16 cellular contexts compared by ENCODE assay signal in genomic region chr2:29580223-29580622, GRCh38.
A peak's percentile ranks its signal among the peaks of the same experiment; 100 is the strongest.
DNase-seq lines count a peak whose midpoint lies in the region; ATAC-seq and TF ChIP-seq lines count a peak whose summit lies in the region.
"Had no signal": no experiment of that assay in that cellular context is flagged by ENCODE, and none has a peak within 500 bp of the region (broad histone marks: within the 10 kb centered on the region; RNA-seq: fewer than 3 reads in every experiment).

No MANE protein-coding gene starts in this region.

- H3K9me3 Mint-ChIP-seq in brain (peaks cover 0 to 2% (median 0%) of the 10 kb centered on the region in 5 experiments), type B pancreatic cell (no peaks in the 10 kb centered on the region), GM23338 (no peaks in the 10 kb centered on the region)
- H3K9me3 Mint-ChIP-seq: T-helper 1 cell treated with Interleukin-12 subunit alpha and Interleukin-12 subunit beta and Interleukin-4 antibody, amounts not matched to agents 30 μg/mL and 1 μg/mL, for 36 hours had no signal

- no peaks in the 10 kb centered on the region for H3K27me3 ChIP-seq in GM23338 (ENCODE audit: insufficient read depth)

- H4K20me1 ChIP-seq in GM23338 (replicated peaks; ENCODE audit: insufficient read depth) = no peaks in the 10 kb centered on the region

- no peaks in the 10 kb centered on the region for H3K79me2 ChIP-seq in GM23338 (replicated peaks; ENCODE audit: insufficient read depth)

- H3K27me3 Mint-ChIP-seq in brain = peaks cover 7% of the 10 kb centered on the region
- peaks cover 18% of the 10 kb centered on the region for H3K27me3 Mint-ChIP-seq in type B pancreatic cell
- H3K27me3 Mint-ChIP-seq in GM23338 (ENCODE audit: insufficient read depth, low read depth, poor library complexity) = peaks cover 1% of the 10 kb centered on the region

- no peak for TF ChIP-seq CTCF in HFF-Myc (IDR thresholded peaks at IDR 0.05; ENCODE audit: low read depth, low read length, missing control alignments)
- no peak for TF ChIP-seq CTCF in brain (conservative IDR thresholded peaks at IDR 0.05)
- no peak for TF ChIP-seq CTCF in type B pancreatic cell (conservative IDR thresholded peaks at IDR 0.05)
- no peak for TF ChIP-seq CTCF in GM23338 (conservative IDR thresholded peaks at IDR 0.05; ENCODE audit: low read depth in 2 of 2)

- ATAC-seq in GM23338 (no peak), HG03108 (IDR thresholded peaks at IDR 0.05; ENCODE audit: unreplicated experiment) (no peak)

- no peak overlapping the region for H3K4me3 Mint-ChIP-seq in brain
- peak overlapping the region; percentile 8 for H3K4me3 Mint-ChIP-seq in type B pancreatic cell
- no peak overlapping the region for H3K4me3 Mint-ChIP-seq in GM23338
- H3K4me3 Mint-ChIP-seq: T-helper 1 cell treated with Interleukin-12 subunit alpha and Interleukin-12 subunit beta and Interleukin-4 antibody, amounts not matched to agents 30 μg/mL and 1 μg/mL, for 36 hours had no signal

- no peak overlapping the region for H3K27ac ChIP-seq in GM23338 (ENCODE audit: low read depth)
- H3K27ac ChIP-seq: PC-9, SK-N-MC had no signal

- H3K4me1 ChIP-seq in GM23338 (ENCODE audit: insufficient read depth) = peaks cover 5% of the 10 kb centered on the region; the same call in 1 of the 2 replicates
- H3K4me1 ChIP-seq: Caco-2 had no signal

- H3K36me3 ChIP-seq in GM23338 (ENCODE audit: insufficient read depth) = no peaks in the 10 kb centered on the region

- H3K9me2 ChIP-seq in GM23338 (ENCODE audit: insufficient read depth) = peaks cover 6% of the 10 kb centered on the region; the same call in 1 of the 2 replicates

- H3K4me3 ChIP-seq in HFF-Myc (replicated peaks; ENCODE audit: low read depth, low read length) (no peak overlapping the region), GM23338 (no peak overlapping the region)
- H3K4me3 ChIP-seq: PC-9, SK-N-MC had no signal

- H3K4me1 Mint-ChIP-seq in brain = peaks cover 53% of the 10 kb centered on the region
- peaks cover 30% of the 10 kb centered on the region for H3K4me1 Mint-ChIP-seq in type B pancreatic cell (ENCODE audit: unreplicated experiment)
- H3K4me1 Mint-ChIP-seq in GM23338 = peaks cover 10% of the 10 kb centered on the region

- H2AFZ ChIP-seq in GM23338 = no peak overlapping the region
- H2AFZ ChIP-seq: PC-9 had no signal

- H3K4me2 ChIP-seq in GM23338 = no peak overlapping the region
- H3K4me2 ChIP-seq: PC-9 had no signal

- H3F3A ChIP-seq in GM23338 (replicated peaks; ENCODE audit: low read depth) = no peaks in the 10 kb centered on the region

- DNase-seq in DMS 273 (lab: John Stamatoyannopoulos, UW; ENCODE audit: unreplicated experiment) (peak; percentile 31), HFF-Myc (ENCODE audit: extremely low read depth, low read depth) (peak; percentile 35), type B pancreatic cell (ENCODE audit: extremely low spot score, unreplicated experiment) (no peak), NCI-H1930 (lab: John Stamatoyannopoulos, UW) (no peak), GM23338 (ENCODE audit: low spot score) (no peak)
- DNase-seq: Caco-2, GDM1, MV-4-11, NCI-H1436, NCI-H2081, NCI-H526, PC-9 had no signal

- H3K36me3 Mint-ChIP-seq in brain (no peaks in the 10 kb centered on the region), type B pancreatic cell (no peaks in the 10 kb centered on the region), GM23338 (ENCODE audit: low read depth) (no peaks in the 10 kb centered on the region)

- peak overlapping the region in 4 of 5 experiments; percentile 6 to 79 (median 22) for H3K27ac Mint-ChIP-seq in brain
- H3K27ac Mint-ChIP-seq in type B pancreatic cell = no peak overlapping the region
- H3K27ac Mint-ChIP-seq in GM23338 = no peak overlapping the region
- H3K27ac Mint-ChIP-seq: T-helper 1 cell treated with Interleukin-12 subunit alpha and Interleukin-12 subunit beta and Interleukin-4 antibody, amounts not matched to agents 30 μg/mL and 1 μg/mL, for 36 hours had no signal

TF ChIP-seq in GM23338, 12 proteins besides CTCF, POLR2A, EP300 and RAD21 (continues in another document):
- TF ChIP-seq, protein P1, sequence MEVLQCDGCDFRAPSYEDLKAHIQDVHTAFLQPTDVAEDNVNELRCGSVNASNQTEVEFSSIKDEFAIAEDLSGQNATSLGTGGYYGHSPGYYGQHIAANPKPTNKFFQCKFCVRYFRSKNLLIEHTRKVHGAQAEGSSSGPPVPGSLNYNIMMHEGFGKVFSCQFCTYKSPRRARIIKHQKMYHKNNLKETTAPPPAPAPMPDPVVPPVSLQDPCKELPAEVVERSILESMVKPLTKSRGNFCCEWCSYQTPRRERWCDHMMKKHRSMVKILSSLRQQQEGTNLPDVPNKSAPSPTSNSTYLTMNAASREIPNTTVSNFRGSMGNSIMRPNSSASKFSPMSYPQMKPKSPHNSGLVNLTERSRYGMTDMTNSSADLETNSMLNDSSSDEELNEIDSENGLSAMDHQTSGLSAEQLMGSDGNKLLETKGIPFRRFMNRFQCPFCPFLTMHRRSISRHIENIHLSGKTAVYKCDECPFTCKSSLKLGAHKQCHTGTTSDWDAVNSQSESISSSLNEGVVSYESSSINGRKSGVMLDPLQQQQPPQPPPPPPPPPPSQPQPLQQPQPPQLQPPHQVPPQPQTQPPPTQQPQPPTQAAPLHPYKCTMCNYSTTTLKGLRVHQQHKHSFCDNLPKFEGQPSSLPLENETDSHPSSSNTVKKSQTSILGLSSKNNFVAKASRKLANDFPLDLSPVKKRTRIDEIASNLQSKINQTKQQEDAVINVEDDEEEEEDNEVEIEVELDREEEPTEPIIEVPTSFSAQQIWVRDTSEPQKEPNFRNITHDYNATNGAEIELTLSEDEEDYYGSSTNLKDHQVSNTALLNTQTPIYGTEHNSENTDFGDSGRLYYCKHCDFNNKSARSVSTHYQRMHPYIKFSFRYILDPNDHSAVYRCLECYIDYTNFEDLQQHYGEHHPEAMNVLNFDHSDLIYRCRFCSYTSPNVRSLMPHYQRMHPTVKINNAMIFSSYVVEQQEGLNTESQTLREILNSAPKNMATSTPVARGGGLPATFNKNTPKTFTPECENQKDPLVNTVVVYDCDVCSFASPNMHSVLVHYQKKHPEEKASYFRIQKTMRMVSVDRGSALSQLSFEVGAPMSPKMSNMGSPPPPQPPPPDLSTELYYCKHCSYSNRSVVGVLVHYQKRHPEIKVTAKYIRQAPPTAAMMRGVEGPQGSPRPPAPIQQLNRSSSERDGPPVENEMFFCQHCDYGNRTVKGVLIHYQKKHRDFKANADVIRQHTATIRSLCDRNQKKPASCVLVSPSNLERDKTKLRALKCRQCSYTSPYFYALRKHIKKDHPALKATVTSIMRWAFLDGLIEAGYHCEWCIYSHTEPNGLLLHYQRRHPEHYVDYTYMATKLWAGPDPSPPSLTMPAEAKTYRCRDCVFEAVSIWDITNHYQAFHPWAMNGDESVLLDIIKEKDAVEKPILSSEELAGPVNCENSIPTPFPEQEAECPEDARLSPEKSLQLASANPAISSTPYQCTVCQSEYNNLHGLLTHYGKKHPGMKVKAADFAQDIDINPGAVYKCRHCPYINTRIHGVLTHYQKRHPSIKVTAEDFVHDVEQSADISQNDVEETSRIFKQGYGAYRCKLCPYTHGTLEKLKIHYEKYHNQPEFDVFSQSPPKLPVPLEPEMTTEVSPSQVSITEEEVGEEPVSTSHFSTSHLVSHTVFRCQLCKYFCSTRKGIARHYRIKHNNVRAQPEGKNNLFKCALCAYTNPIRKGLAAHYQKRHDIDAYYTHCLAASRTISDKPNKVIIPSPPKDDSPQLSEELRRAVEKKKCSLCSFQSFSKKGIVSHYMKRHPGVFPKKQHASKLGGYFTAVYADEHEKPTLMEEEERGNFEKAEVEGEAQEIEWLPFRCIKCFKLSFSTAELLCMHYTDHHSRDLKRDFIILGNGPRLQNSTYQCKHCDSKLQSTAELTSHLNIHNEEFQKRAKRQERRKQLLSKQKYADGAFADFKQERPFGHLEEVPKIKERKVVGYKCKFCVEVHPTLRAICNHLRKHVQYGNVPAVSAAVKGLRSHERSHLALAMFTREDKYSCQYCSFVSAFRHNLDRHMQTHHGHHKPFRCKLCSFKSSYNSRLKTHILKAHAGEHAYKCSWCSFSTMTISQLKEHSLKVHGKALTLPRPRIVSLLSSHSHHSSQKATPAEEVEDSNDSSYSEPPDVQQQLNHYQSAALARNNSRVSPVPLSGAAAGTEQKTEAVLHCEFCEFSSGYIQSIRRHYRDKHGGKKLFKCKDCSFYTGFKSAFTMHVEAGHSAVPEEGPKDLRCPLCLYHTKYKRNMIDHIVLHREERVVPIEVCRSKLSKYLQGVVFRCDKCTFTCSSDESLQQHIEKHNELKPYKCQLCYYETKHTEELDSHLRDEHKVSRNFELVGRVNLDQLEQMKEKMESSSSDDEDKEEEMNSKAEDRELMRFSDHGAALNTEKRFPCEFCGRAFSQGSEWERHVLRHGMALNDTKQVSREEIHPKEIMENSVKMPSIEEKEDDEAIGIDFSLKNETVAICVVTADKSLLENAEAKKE (CRISPR knock-in tag; IDR thresholded peaks at IDR 0.05) = no peak
- TF ChIP-seq JUNB (IDR thresholded peaks at IDR 0.05; ENCODE audit: unreplicated experiment) = no peak
- TF ChIP-seq ZNF114 (CRISPR knock-in tag; IDR thresholded peaks at IDR 0.05) = no peak
- no peak for TF ChIP-seq POLR2AphosphoS5 (IDR thresholded peaks at IDR 0.05; ENCODE audit: low read depth)
- TF ChIP-seq NANOG (IDR thresholded peaks at IDR 0.05; ENCODE audit: borderline replicate concordance) = no peak
- TF ChIP-seq REST (IDR thresholded peaks at IDR 0.05; ENCODE audit: unreplicated experiment) = no peak

Comparison
In these comparisons a context has a peak if more than half of its experiments do, and no peak if none do; other contexts are left out.
1. DNase-seq: peak in DMS 273 (single experiment) and HFF-Myc (single experiment); none in type B pancreatic cell (single experiment), NCI-H1930 (0 of 2) and GM23338 (single experiment).
2. H3K27ac Mint-ChIP-seq: peak in brain (4 of 5); none in type B pancreatic cell (single experiment) and GM23338 (single experiment).